2 cellular contexts compared by ENCODE assay signal in the genomic region with DNA sequence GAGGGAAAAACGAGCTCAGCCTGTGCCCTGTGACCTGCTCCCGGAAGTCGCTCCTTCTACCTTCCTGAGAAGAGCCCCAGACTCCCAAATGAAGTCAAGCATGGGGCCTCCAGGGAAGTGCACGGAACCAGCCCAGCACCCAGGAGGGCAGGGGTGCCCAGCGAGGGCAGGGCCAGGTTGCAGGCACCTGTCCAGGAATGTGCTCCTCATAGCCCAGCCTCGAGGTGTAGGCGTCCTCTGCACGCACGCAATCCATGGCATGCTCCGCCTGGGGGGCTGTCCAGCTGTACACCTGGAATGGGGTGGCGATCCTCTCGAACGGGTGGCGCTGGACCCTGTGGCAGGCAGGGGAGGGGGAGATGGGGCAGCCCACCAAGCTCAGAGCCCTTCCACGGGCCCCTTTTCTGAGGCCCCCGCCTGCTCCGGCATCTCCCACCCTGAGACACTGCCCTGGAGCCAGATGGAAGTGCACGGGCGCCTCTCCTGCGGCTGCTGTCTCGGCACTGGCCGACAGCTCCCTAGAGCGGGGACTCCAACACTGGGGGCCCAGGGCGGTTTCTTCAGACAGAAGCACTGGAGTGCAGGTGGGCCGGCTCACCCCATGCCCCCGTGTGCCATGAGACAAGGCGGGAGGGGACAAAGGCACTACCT.
TF ChIP-seq lines count a peak whose summit lies in the region.

No MANE protein-coding gene starts in this region.

TF ChIP-seq in SK-N-SH, 30 proteins besides CTCF, POLR2A, EP300 and RAD21:
- TF ChIP-seq SMC3 (IDR thresholded peaks at IDR 0.05; ENCODE audit: low read depth, low read length), result no peak
- TF ChIP-seq RXRA (IDR thresholded peaks at IDR 0.05; ENCODE audit: borderline replicate concordance, low read depth), result no peak
- TF ChIP-seq MXI1 (IDR thresholded peaks at IDR 0.05; ENCODE audit: low read depth, low read length), result no peak
- no peak for TF ChIP-seq JUND (IDR thresholded peaks at IDR 0.05)
- TF ChIP-seq SIN3A (IDR thresholded peaks at IDR 0.05; ENCODE audit: borderline replicate concordance, low read depth, low read length), result no peak

TF ChIP-seq in SK-N-SH treated with all-trans-retinoic acid at 6 μM for 48 hours, 23 proteins besides CTCF, POLR2A, EP300 and RAD21:
- TF ChIP-seq, protein P1, sequence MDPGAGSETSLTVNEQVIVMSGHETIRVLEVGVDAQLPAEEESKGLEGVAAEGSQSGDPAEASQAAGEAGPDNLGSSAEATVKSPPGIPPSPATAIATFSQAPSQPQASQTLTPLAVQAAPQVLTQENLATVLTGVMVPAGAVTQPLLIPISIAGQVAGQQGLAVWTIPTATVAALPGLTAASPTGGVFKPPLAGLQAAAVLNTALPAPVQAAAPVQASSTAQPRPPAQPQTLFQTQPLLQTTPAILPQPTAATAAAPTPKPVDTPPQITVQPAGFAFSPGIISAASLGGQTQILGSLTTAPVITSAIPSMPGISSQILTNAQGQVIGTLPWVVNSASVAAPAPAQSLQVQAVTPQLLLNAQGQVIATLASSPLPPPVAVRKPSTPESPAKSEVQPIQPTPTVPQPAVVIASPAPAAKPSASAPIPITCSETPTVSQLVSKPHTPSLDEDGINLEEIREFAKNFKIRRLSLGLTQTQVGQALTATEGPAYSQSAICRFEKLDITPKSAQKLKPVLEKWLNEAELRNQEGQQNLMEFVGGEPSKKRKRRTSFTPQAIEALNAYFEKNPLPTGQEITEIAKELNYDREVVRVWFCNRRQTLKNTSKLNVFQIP (CRISPR knock-in tag; IDR thresholded peaks at IDR 0.05; ENCODE audit: borderline replicate concordance, low read depth), result no peak
- TF ChIP-seq ZNF565 (CRISPR knock-in tag; conservative IDR thresholded peaks at IDR 0.05; ENCODE audit: low read depth), result no peak
- no peak for TF ChIP-seq CREB5 (CRISPR knock-in tag; IDR thresholded peaks at IDR 0.05; ENCODE audit: low read depth)
- TF ChIP-seq TOX (CRISPR knock-in tag; IDR thresholded peaks at IDR 0.05; ENCODE audit: borderline replicate concordance), result no peak
- no peak for TF ChIP-seq ZFP3 (CRISPR knock-in tag; IDR thresholded peaks at IDR 0.05)
- no peak for TF ChIP-seq CSDC2 (CRISPR knock-in tag; IDR thresholded peaks at IDR 0.05)
- TF ChIP-seq ZNF8 (CRISPR knock-in tag; IDR thresholded peaks at IDR 0.05), result no peak
- TF ChIP-seq OSR1 (CRISPR knock-in tag; IDR thresholded peaks at IDR 0.05), result no peak
- TF ChIP-seq GLIS3 (CRISPR knock-in tag; IDR thresholded peaks at IDR 0.05), result no peak
- TF ChIP-seq ZNF70 (CRISPR knock-in tag; IDR thresholded peaks at IDR 0.05), result no peak
TF ChIP-seq in SK-N-SH treated with all-trans-retinoic acid at 6 μM for 48 hours: peak in this region for 0.
